Comparison of ENCODE assay signal across 20 cellular contexts in genomic region chr13:113220141-113220598, GRCh38. TPM values are rescaled to one million over a fixed set of nuclear protein-coding genes. Genes with fewer than 3 reads are reported as not detected.
DNase-seq lines count a peak whose midpoint lies in the region; ATAC-seq and TF ChIP-seq lines count a peak whose summit lies in the region.
"Had no signal": no experiment of that assay in that cellular context is flagged by ENCODE, and none has a peak within 500 bp of the region (broad histone marks: within the 10 kb centered on the region; RNA-seq: fewer than 3 reads in every experiment).

No MANE protein-coding gene starts in this region.

- peaks cover 82% of the 10 kb centered on the region for H3K36me3 Mint-ChIP-seq in activated T-helper 17 cell treated with anti-CD3 and anti-CD28 coated beads, Interleukin-2, amount 50 U/mL, for 72 hours (ENCODE audit: low read depth)

- 93% methylated on average over 13 of the region's 13 CpGs for WGBS in smooth muscle cell (ENCODE audit: low lambda C conversion rate)

- no peak overlapping the region for H3K4me3 Mint-ChIP-seq in activated T-helper 17 cell treated with anti-CD3 and anti-CD28 coated beads, Interleukin-2, amount 50 U/mL, for 72 hours
- H3K4me3 Mint-ChIP-seq: activated CD4-positive, alpha-beta T cell treated with anti-CD3 and anti-CD28 coated beads, Interleukin-2, amount 10 ng/mL, durations not matched to agents 24 days and 14 days; activated T-cell treated with anti-CD3 and anti-CD28 coated beads, Interleukin-2, amount 50 U/mL, for 72 hours; stimulated activated naive CD8-positive, alpha-beta T cell treated with anti-CD3 and anti-CD28 coated beads, Interleukin-15, Interleukin-2, amounts not matched to agents 100 ng/mL and 50 ng/mL, for 24 hours had no signal

- H4K20me1 ChIP-seq in smooth muscle cell (ENCODE audit: low read depth) = peaks cover 92% of the 10 kb centered on the region

- H3K27ac ChIP-seq in smooth muscle cell (ENCODE audit: low read depth) = peak overlapping the region; percentile 67
- H3K27ac ChIP-seq: C4-2B, neutrophil, skin epidermis had no signal

- peak overlapping the region; percentile 32 for H3K4me2 ChIP-seq in smooth muscle cell

- no peaks in the 10 kb centered on the region for H3K27me3 ChIP-seq in smooth muscle cell (ENCODE audit: low read depth)
- H3K27me3 ChIP-seq: neutrophil had no signal

- H3K27ac Mint-ChIP-seq in activated T-helper 17 cell treated with anti-CD3 and anti-CD28 coated beads, Interleukin-2, amount 50 U/mL, for 72 hours = peak overlapping the region; percentile 23
- H3K27ac Mint-ChIP-seq: activated CD4-positive, alpha-beta T cell treated with anti-CD3 and anti-CD28 coated beads, Interleukin-2, amount 10 ng/mL, durations not matched to agents 24 days and 14 days; stimulated activated naive CD8-positive, alpha-beta T cell treated with anti-CD3 and anti-CD28 coated beads, Interleukin-15, Interleukin-2, amounts not matched to agents 100 ng/mL and 50 ng/mL, for 24 hours had no signal

- no peaks in the 10 kb centered on the region for H3K27me3 Mint-ChIP-seq in activated T-helper 17 cell treated with anti-CD3 and anti-CD28 coated beads, Interleukin-2, amount 50 U/mL, for 72 hours
- H3K27me3 Mint-ChIP-seq: activated CD4-positive, alpha-beta T cell treated with anti-CD3 and anti-CD28 coated beads, Interleukin-2, amount 10 ng/mL, durations not matched to agents 24 days and 14 days; stimulated activated naive CD8-positive, alpha-beta T cell treated with anti-CD3 and anti-CD28 coated beads, Interleukin-15, Interleukin-2, amounts not matched to agents 100 ng/mL and 50 ng/mL, for 24 hours had no signal

- H3K9ac ChIP-seq in smooth muscle cell (ENCODE audit: low read depth) = no peak overlapping the region

- H3K79me2 ChIP-seq in smooth muscle cell (ENCODE audit: low read depth) = peaks cover 77% of the 10 kb centered on the region

- H3K4me3 ChIP-seq in smooth muscle cell = no peak overlapping the region
- H3K4me3 ChIP-seq: HAP-1, skin epidermis had no signal

- no peak overlapping the region for H2AFZ ChIP-seq in smooth muscle cell (ENCODE audit: low read depth)

- H3K4me1 ChIP-seq in smooth muscle cell (ENCODE audit: low read depth) = peaks cover 15% of the 10 kb centered on the region

- ATAC-seq in activated T-helper 17 cell treated with anti-CD3 and anti-CD28 coated beads, Interleukin-2, amount 50 U/mL, for 72 hours (replicated peaks) = no peak
- peak; percentile 88 for ATAC-seq in left lobe of liver
- ATAC-seq in HG02870 (IDR thresholded peaks at IDR 0.05; ENCODE audit: unreplicated experiment) = no peak
- ATAC-seq: activated T-cell treated with anti-CD3 and anti-CD28 coated beads, Interleukin-2, amount 50 U/mL, for 72 hours had no signal

- H3F3A ChIP-seq in smooth muscle cell (ENCODE audit: low read depth) = peaks cover 4% of the 10 kb centered on the region

- no peaks in the 10 kb centered on the region for H3K9me3 ChIP-seq in smooth muscle cell (replicated peaks; ENCODE audit: low read depth)
- H3K9me3 ChIP-seq: HAP-1, neutrophil had no signal

- peak in 74 of 76 experiments; percentile 25 to 97 (median 84) for DNase-seq in HUDEP-2 (lab: John Stamatoyannopoulos, UW; ENCODE audit: unreplicated experiment in 76 of 76)
- peak; percentile 86 for DNase-seq in left lobe of liver (ENCODE audit: low spot score)
- DNase-seq in smooth muscle cell (lab: John Stamatoyannopoulos, UW; ENCODE audit: unreplicated experiment) = no peak
- DNase-seq in amniotic stem cell (lab: John Stamatoyannopoulos, UW) = no peak
- DNase-seq in NOMO-1 (lab: John Stamatoyannopoulos, UW; ENCODE audit: unreplicated experiment in 2 of 2) = no peak
- DNase-seq: activated CD4-positive, alpha-beta T cell treated with anti-CD3 and anti-CD28 coated beads, Interleukin-2, amount 10 ng/mL, durations not matched to agents 24 days and 14 days; activated T-cell treated with anti-CD3 and anti-CD28 coated beads, Interleukin-2, amount 50 U/mL, for 72 hours; aorta; KG1; mammary epithelial cell; NCI-H1092 treated with DMSO at 0.1 percent for 48 hours; NCI-H2171 treated with DMSO at 0.1 percent for 48 hours; SIG-M5 had no signal

- TF ChIP-seq CTCF in smooth muscle cell (IDR thresholded peaks at IDR 0.05; ENCODE audit: borderline replicate concordance, insufficient read depth, poor library complexity, severe bottlenecking) = no peak

- peaks cover 19% of the 10 kb centered on the region for H3K4me1 Mint-ChIP-seq in activated T-helper 17 cell treated with anti-CD3 and anti-CD28 coated beads, Interleukin-2, amount 50 U/mL, for 72 hours

- H3K9me3 Mint-ChIP-seq in activated T-helper 17 cell treated with anti-CD3 and anti-CD28 coated beads, Interleukin-2, amount 50 U/mL, for 72 hours = no peaks in the 10 kb centered on the region
- H3K9me3 Mint-ChIP-seq: activated CD4-positive, alpha-beta T cell treated with anti-CD3 and anti-CD28 coated beads, Interleukin-2, amount 10 ng/mL, durations not matched to agents 24 days and 14 days; activated T-cell treated with anti-CD3 and anti-CD28 coated beads, Interleukin-2, amount 50 U/mL, for 72 hours; stimulated activated naive CD8-positive, alpha-beta T cell treated with anti-CD3 and anti-CD28 coated beads, Interleukin-15, Interleukin-2, amounts not matched to agents 100 ng/mL and 50 ng/mL, for 24 hours had no signal

- H3K36me3 ChIP-seq in smooth muscle cell (ENCODE audit: low read depth) = no peaks in the 10 kb centered on the region

RNA-seq across cellular contexts. Expression of gene CUL4A, which starts 10.8 kb away (rescaled TPM):
- total RNA-seq in activated T-helper 17 cell treated with anti-CD3 and anti-CD28 coated beads, Interleukin-2, amount 50 U/mL, for 72 hours = 100 to 1,000 TPM in 1 of 2 donors, 10 to 100 TPM in 1; 98.9 to 100 TPM
- 30.4 TPM for total RNA-seq in left lobe of liver
- total RNA-seq in smooth muscle cell = 61.5 and 62.7 TPM in 2 replicates
- polyA plus RNA-seq in smooth muscle cell = 40.3 and 42.3 TPM in 2 replicates

RNA-seq across cellular contexts. Expression of gene PCID2, which starts 11.7 kb away (rescaled TPM):
- total RNA-seq in activated T-helper 17 cell treated with anti-CD3 and anti-CD28 coated beads, Interleukin-2, amount 50 U/mL, for 72 hours = 100 to 1,000 TPM in 1 of 2 donors, 10 to 100 TPM in 1; 56.5 to 135 TPM
- total RNA-seq in left lobe of liver (14.9 TPM), smooth muscle cell (25.5 and 27.1 TPM in 2 replicates)
- 26.2 and 32.5 TPM in 2 replicates for polyA plus RNA-seq in smooth muscle cell

Comparison
In these comparisons a context has a peak if more than half of its experiments do, and no peak if none do; other contexts are left out.
1. DNase-seq: peak in HUDEP-2 (74 of 76) and left lobe of liver (single experiment); none in smooth muscle cell (single experiment), amniotic stem cell (single experiment) and NOMO-1 (0 of 2).